In the genomic region with DNA sequence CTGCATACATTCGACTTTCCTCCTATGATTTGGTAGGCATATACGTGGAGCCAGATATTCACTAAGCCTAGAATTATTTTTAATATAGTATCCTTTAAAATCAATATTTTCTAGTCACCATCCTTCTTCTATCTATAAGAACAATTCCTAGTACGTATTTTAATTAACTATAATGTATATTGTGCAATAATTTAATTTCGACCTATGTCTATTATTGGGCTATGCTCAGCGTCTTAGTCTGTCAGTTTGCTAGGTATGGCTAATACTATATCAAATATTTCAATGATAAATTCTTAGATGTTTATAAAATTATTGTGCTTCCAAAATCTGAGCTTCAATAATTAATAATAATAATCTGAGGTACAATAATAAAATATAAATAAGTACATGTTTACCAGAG, we compare ENCODE assay signal across 29 cellular contexts.
"Had no signal": no experiment of that assay in that cellular context is flagged by ENCODE, and none has a peak within 500 bp of the region (broad histone marks: within the 10 kb centered on the region; RNA-seq: fewer than 3 reads in every experiment).

No MANE protein-coding gene starts in this region.

- H3K27me3 Mint-ChIP-seq: stimulated activated memory B cell treated with anti-CD40 and anti-IgM and Interleukin-4, amounts not matched to agents 10 μg/mL and 1 μg/mL and 100 μg/mL, for 72 hours; stimulated activated naive B cell treated with anti-CD40 and anti-IgM and Interleukin-4, amounts not matched to agents 10 μg/mL and 1 μg/mL and 100 μg/mL, for 72 hours; stimulated activated naive CD8-positive, alpha-beta T cell treated with anti-CD3 and anti-CD28 coated beads, Interleukin-15, amount 100 ng/mL, for 72 hours; stimulated activated naive CD8-positive, alpha-beta T cell treated with anti-CD3 and anti-CD28 coated beads, Interleukin-15, Interleukin-2, amounts not matched to agents 100 ng/mL and 50 ng/mL, for 24 hours had no signal

- H3K27me3 ChIP-seq: stomach, suprapubic skin, testis, thyroid gland, tibial artery, tibial nerve, transverse colon, upper lobe of left lung, upper lobe of right lung, uterus, vagina had no signal

- DNase-seq: stimulated activated CD4-positive, alpha-beta T cell treated with anti-CD3 and anti-CD28 coated beads, Interleukin-2, amount 100 ng/mL, for 48 hours; stimulated activated CD4-positive, alpha-beta T cell treated with anti-CD3 and anti-CD28 coated beads, Interleukin-4, amount 100 ng/mL, for 1 hour; stimulated activated CD4-positive, alpha-beta T cell treated with anti-CD3 and anti-CD28 coated beads, Interleukin-4, amount 100 ng/mL, for 24 hours; stimulated activated CD4-positive, alpha-beta T cell treated with anti-CD3 and anti-CD28 coated beads, Interleukin-4, amount 100 ng/mL, for 4 hours; stimulated activated CD8-positive, alpha-beta memory T cell treated with anti-CD3 and anti-CD28 coated beads, Interleukin-4, amount 100 ng/mL, for 48 hours; stimulated activated naive B cell treated with anti-CD40 and anti-IgM and Interleukin-4, amounts not matched to agents 10 μg/mL and 1 μg/mL and 100 μg/mL, for 72 hours; stimulated activated naive CD4-positive, alpha-beta T cell; stimulated activated naive CD4-positive, alpha-beta T cell treated with Interleukin-2 at 50 U/mL for 16 hours; stimulated activated naive CD8-positive, alpha-beta T cell treated with anti-CD3 and anti-CD28 coated beads, Interleukin-15, amount 100 ng/mL, for 72 hours; stimulated activated naive CD8-positive, alpha-beta T cell treated with anti-CD3 and anti-CD28 coated beads, Interleukin-15, Interleukin-2, amounts not matched to agents 100 U/mL and 50 U/mL, for 24 hours; stomach; substantia nigra; testis; thyroid gland; tibial artery; transverse colon; trophoblast cell; upper lobe of left lung; upper lobe of right lung; uterus had no signal

- H3K9me3 ChIP-seq: stomach, suprapubic skin, testis, thoracic aorta, thyroid gland, tibial artery, transverse colon, upper lobe of left lung, upper lobe of right lung, uterus, vagina had no signal

- H3K4me1 Mint-ChIP-seq: stimulated activated effector memory CD8-positive, alpha-beta T cell treated with anti-CD3 and anti-CD28 coated beads, Interleukin-12 subunit alpha, Interleukin-12 subunit beta, amount 100 ng/mL, for 72 hours; stimulated activated memory B cell treated with anti-CD40 and anti-IgM and Interleukin-4, amounts not matched to agents 10 μg/mL and 1 μg/mL and 100 μg/mL, for 72 hours; stimulated activated naive B cell treated with anti-CD40 and anti-IgM and Interleukin-4, amounts not matched to agents 10 μg/mL and 1 μg/mL and 100 μg/mL, for 72 hours; stimulated activated naive CD8-positive, alpha-beta T cell treated with anti-CD3 and anti-CD28 coated beads, Interleukin-15, amount 100 ng/mL, for 72 hours had no signal

- H3K27ac ChIP-seq: stomach, suprapubic skin, testis, thoracic aorta, thyroid gland, tibial artery, tibial nerve, transverse colon, upper lobe of left lung, upper lobe of right lung, uterus, vagina had no signal

- H3K27ac Mint-ChIP-seq: stimulated activated effector memory CD8-positive, alpha-beta T cell treated with anti-CD3 and anti-CD28 coated beads, Interleukin-12 subunit alpha, Interleukin-12 subunit beta, amount 100 ng/mL, for 72 hours; stimulated activated memory B cell treated with anti-CD40 and anti-IgM and Interleukin-4, amounts not matched to agents 10 μg/mL and 1 μg/mL and 100 μg/mL, for 72 hours; stimulated activated naive B cell treated with anti-CD40 and anti-IgM and Interleukin-4, amounts not matched to agents 10 μg/mL and 1 μg/mL and 100 μg/mL, for 72 hours; stimulated activated naive CD8-positive, alpha-beta T cell treated with anti-CD3 and anti-CD28 coated beads, Interleukin-15, amount 100 ng/mL, for 72 hours; stimulated activated naive CD8-positive, alpha-beta T cell treated with anti-CD3 and anti-CD28 coated beads, Interleukin-15, Interleukin-2, amounts not matched to agents 100 ng/mL and 50 ng/mL, for 24 hours; type B pancreatic cell had no signal

- H3K4me3 ChIP-seq: stomach, suprapubic skin, testis, thoracic aorta, thyroid gland, tibial artery, tibial nerve, transverse colon, upper lobe of left lung, upper lobe of right lung, uterus, vagina had no signal

- FAIRE-seq: urothelium cell line had no signal

- H3K36me3 Mint-ChIP-seq: stimulated activated effector memory CD8-positive, alpha-beta T cell treated with anti-CD3 and anti-CD28 coated beads, Interleukin-12 subunit alpha, Interleukin-12 subunit beta, amount 100 ng/mL, for 72 hours; stimulated activated memory B cell treated with anti-CD40 and anti-IgM and Interleukin-4, amounts not matched to agents 10 μg/mL and 1 μg/mL and 100 μg/mL, for 72 hours; stimulated activated naive B cell treated with anti-CD40 and anti-IgM and Interleukin-4, amounts not matched to agents 10 μg/mL and 1 μg/mL and 100 μg/mL, for 72 hours; type B pancreatic cell had no signal

- ATAC-seq: stimulated activated effector memory CD8-positive, alpha-beta T cell treated with anti-CD3 and anti-CD28 coated beads, Interleukin-12 subunit alpha, Interleukin-12 subunit beta, amount 100 ng/mL, for 72 hours; stimulated activated memory B cell treated with anti-CD40 and anti-IgM and Interleukin-4, amounts not matched to agents 10 μg/mL and 1 μg/mL and 100 μg/mL, for 72 hours; stimulated activated naive B cell treated with anti-CD40 and anti-IgM and Interleukin-4, amounts not matched to agents 10 μg/mL and 1 μg/mL and 100 μg/mL, for 72 hours; stimulated activated naive CD8-positive, alpha-beta T cell treated with anti-CD3 and anti-CD28 coated beads, Interleukin-15, amount 100 ng/mL, for 72 hours; stimulated activated naive CD8-positive, alpha-beta T cell treated with anti-CD3 and anti-CD28 coated beads, Interleukin-15, Interleukin-2, amounts not matched to agents 100 U/mL and 50 U/mL, for 24 hours; upper lobe of right lung had no signal

- H3K4me1 ChIP-seq: stomach, suprapubic skin, testis, thyroid gland, tibial artery, tibial nerve, transverse colon, upper lobe of left lung, upper lobe of right lung, uterus, vagina had no signal

- H3K4me3 Mint-ChIP-seq: stimulated activated effector memory CD8-positive, alpha-beta T cell treated with anti-CD3 and anti-CD28 coated beads, Interleukin-12 subunit alpha, Interleukin-12 subunit beta, amount 100 ng/mL, for 72 hours; stimulated activated memory B cell treated with anti-CD40 and anti-IgM and Interleukin-4, amounts not matched to agents 10 μg/mL and 1 μg/mL and 100 μg/mL, for 72 hours; stimulated activated naive B cell treated with anti-CD40 and anti-IgM and Interleukin-4, amounts not matched to agents 10 μg/mL and 1 μg/mL and 100 μg/mL, for 72 hours; stimulated activated naive CD8-positive, alpha-beta T cell treated with anti-CD3 and anti-CD28 coated beads, Interleukin-15, amount 100 ng/mL, for 72 hours; stimulated activated naive CD8-positive, alpha-beta T cell treated with anti-CD3 and anti-CD28 coated beads, Interleukin-15, Interleukin-2, amounts not matched to agents 100 ng/mL and 50 ng/mL, for 24 hours; type B pancreatic cell had no signal

- H3K9me3 Mint-ChIP-seq: stimulated activated memory B cell treated with anti-CD40 and anti-IgM and Interleukin-4, amounts not matched to agents 10 μg/mL and 1 μg/mL and 100 μg/mL, for 72 hours; stimulated activated naive CD8-positive, alpha-beta T cell treated with anti-CD3 and anti-CD28 coated beads, Interleukin-15, amount 100 ng/mL, for 72 hours; type B pancreatic cell had no signal

- H3K36me3 ChIP-seq: stomach, suprapubic skin, thoracic aorta, thyroid gland, tibial artery, tibial nerve, transverse colon, upper lobe of left lung, upper lobe of right lung, uterus, vagina had no signal
